Comparison of ENCODE assay signal across 21 cellular contexts in the genomic region with DNA sequence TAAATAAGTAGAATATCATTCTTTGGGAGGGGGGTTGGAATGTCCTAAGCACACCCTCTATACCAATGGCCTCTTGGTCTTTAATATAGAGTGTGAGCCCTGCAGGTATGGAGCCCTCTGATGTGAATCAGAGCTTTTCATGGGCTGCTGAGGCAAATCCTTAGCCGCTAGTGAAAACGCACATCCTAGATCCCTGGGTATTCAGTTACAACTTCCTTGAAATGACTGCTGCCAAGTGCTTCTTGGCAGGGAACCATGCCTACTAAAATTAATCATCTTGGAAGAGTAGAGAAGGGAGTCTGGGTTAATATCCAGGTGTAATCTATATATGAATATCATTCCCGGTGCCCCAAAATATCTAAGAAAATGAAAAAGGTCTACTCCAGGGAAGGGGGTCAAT.
DNase-seq lines count a peak whose midpoint lies in the region; ATAC-seq, FAIRE-seq and TF ChIP-seq lines count a peak whose summit lies in the region.
"Had no signal": no experiment of that assay in that cellular context is flagged by ENCODE, and none has a peak within 500 bp of the region (broad histone marks: within the 10 kb centered on the region; RNA-seq: fewer than 3 reads in every experiment).

No MANE protein-coding gene starts in this region.

- in situ Hi-C loops in G401 (cut with HindIII; ENCODE audit: low sequenced_read_pairs) = no loop called here

- H3K27ac Mint-ChIP-seq in nephron progenitor cell = peak overlapping the region; percentile 70
- no peak overlapping the region for H3K27ac Mint-ChIP-seq in activated CD4-positive, alpha-beta T cell treated with anti-CD3 and anti-CD28 coated beads, Interleukin-2, amount 10 ng/mL, durations not matched to agents 7 days and 5 days
- H3K27ac Mint-ChIP-seq: activated B cell treated with CpG ODN at 0.5 μM for 24 hours; activated CD4-positive, alpha-beta memory T cell treated with anti-CD3 and anti-CD28 coated beads, Interleukin-2, amount 10 ng/mL, durations not matched to agents 7 days and 5 days; CD4-positive, alpha-beta T cell; natural killer cell treated with Interleukin-12 subunit alpha and Interleukin-12 subunit beta and Interleukin-15 and Interleukin-18, amount 100 ng/mL, for 72 hours; stimulated activated effector memory CD8-positive, alpha-beta T cell treated with anti-CD3 and anti-CD28 coated beads, Interleukin-12 subunit alpha, Interleukin-12 subunit beta, amount 100 ng/mL, for 72 hours; T-helper 2 cell treated with Interferon-gamma antibody and Interleukin-4, amounts not matched to agents 5 μg/mL and 100 μg/mL, for 36 hours had no signal

- no peak overlapping the region for H3K4me3 Mint-ChIP-seq in nephron progenitor cell
- no peak overlapping the region for H3K4me3 Mint-ChIP-seq in activated CD4-positive, alpha-beta T cell treated with anti-CD3 and anti-CD28 coated beads, Interleukin-2, amount 10 ng/mL, durations not matched to agents 7 days and 5 days
- H3K4me3 Mint-ChIP-seq: activated B cell treated with CpG ODN at 0.5 μM for 24 hours; activated CD4-positive, alpha-beta memory T cell treated with anti-CD3 and anti-CD28 coated beads, Interleukin-2, amount 10 ng/mL, durations not matched to agents 7 days and 5 days; CD4-positive, alpha-beta T cell; natural killer cell treated with Interleukin-12 subunit alpha and Interleukin-12 subunit beta and Interleukin-15 and Interleukin-18, amount 100 ng/mL, for 72 hours; stimulated activated effector memory CD8-positive, alpha-beta T cell treated with anti-CD3 and anti-CD28 coated beads, Interleukin-12 subunit alpha, Interleukin-12 subunit beta, amount 100 ng/mL, for 72 hours; T-helper 2 cell treated with Interferon-gamma antibody and Interleukin-4, amounts not matched to agents 5 μg/mL and 100 μg/mL, for 36 hours had no signal

- DNase-seq in G401 (ENCODE audit: low spot score) (peak; percentile 47), NCI-H2029 treated with DMSO at 0.1 percent for 48 hours (lab: John Stamatoyannopoulos, UW) (peak; percentile 70), bronchial epithelial cell (ENCODE audit: low read depth) (peak; percentile 73), nephron progenitor cell (no peak)
- DNase-seq in activated T-cell treated with anti-CD3 and anti-CD28 coated beads, Interleukin-2, amount 50 U/mL, for 48 hours = no peak
- no peak for DNase-seq in activated CD4-positive, alpha-beta T cell treated with anti-CD3 and anti-CD28 coated beads, Interleukin-2, amount 10 ng/mL, durations not matched to agents 7 days and 5 days
- DNase-seq: activated B cell treated with CpG ODN at 0.5 μM for 24 hours; activated CD4-positive, alpha-beta memory T cell treated with anti-CD3 and anti-CD28 coated beads, Interleukin-2, amount 10 ng/mL, durations not matched to agents 7 days and 5 days; activated naive CD4-positive, alpha-beta T cell; CD4-positive, alpha-beta T cell; left cardiac atrium; NCI-H1048; NCI-H2081; NK-92 treated with Interleukin-12 subunit alpha and Interleukin-12 subunit beta, amount 100 ng/mL, for 24 hours had no signal

- no peak for ATAC-seq in HG03045 (IDR thresholded peaks at IDR 0.05; ENCODE audit: unreplicated experiment)
- ATAC-seq: K562; left cardiac atrium; natural killer cell treated with Interleukin-12 subunit alpha and Interleukin-12 subunit beta and Interleukin-15 and Interleukin-18, amount 100 ng/mL, for 72 hours; stimulated activated effector memory CD8-positive, alpha-beta T cell treated with anti-CD3 and anti-CD28 coated beads, Interleukin-12 subunit alpha, Interleukin-12 subunit beta, amount 100 ng/mL, for 72 hours had no signal

- H3K36me3 ChIP-seq in bronchial epithelial cell (ENCODE audit: control insufficient read depth, insufficient read depth, low read length) = no peaks in the 10 kb centered on the region
- H3K36me3 ChIP-seq: esophagus muscularis mucosa had no signal

- CTCF ChIA-PET in activated CD4-positive, alpha-beta T cell treated with anti-CD3 and anti-CD28 coated beads, Interleukin-2, amount 10 ng/mL, durations not matched to agents 7 days and 5 days (lab: Charles Lee) = interaction anchor here (0.7 kb wide), 1 partner anchor 47 kb away, joined by 3 read pairs; no protein-coding TSS in a partner anchor

- no peaks in the 10 kb centered on the region for H3K27me3 ChIP-seq in bronchial epithelial cell (ENCODE audit: control insufficient read depth, insufficient read depth, low read length)
- H3K27me3 ChIP-seq: esophagus muscularis mucosa had no signal

- no peaks in the 10 kb centered on the region for H3K9me3 Mint-ChIP-seq in nephron progenitor cell
- no peaks in the 10 kb centered on the region for H3K9me3 Mint-ChIP-seq in activated CD4-positive, alpha-beta T cell treated with anti-CD3 and anti-CD28 coated beads, Interleukin-2, amount 10 ng/mL, durations not matched to agents 7 days and 5 days
- H3K9me3 Mint-ChIP-seq: activated B cell treated with CpG ODN at 0.5 μM for 24 hours; activated CD4-positive, alpha-beta memory T cell treated with anti-CD3 and anti-CD28 coated beads, Interleukin-2, amount 10 ng/mL, durations not matched to agents 7 days and 5 days; CD4-positive, alpha-beta T cell; natural killer cell treated with Interleukin-12 subunit alpha and Interleukin-12 subunit beta and Interleukin-15 and Interleukin-18, amount 100 ng/mL, for 72 hours; stimulated activated effector memory CD8-positive, alpha-beta T cell treated with anti-CD3 and anti-CD28 coated beads, Interleukin-12 subunit alpha, Interleukin-12 subunit beta, amount 100 ng/mL, for 72 hours; T-helper 2 cell treated with Interferon-gamma antibody and Interleukin-4, amounts not matched to agents 5 μg/mL and 100 μg/mL, for 36 hours had no signal

- H3K4me3 ChIP-seq in bronchial epithelial cell (ENCODE audit: low read depth, low read length) = no peak overlapping the region
- H3K4me3 ChIP-seq: esophagus muscularis mucosa, K562 had no signal

- no peaks in the 10 kb centered on the region for H3K27me3 Mint-ChIP-seq in nephron progenitor cell (ENCODE audit: low read depth, poor library complexity)
- H3K27me3 Mint-ChIP-seq in activated CD4-positive, alpha-beta T cell treated with anti-CD3 and anti-CD28 coated beads, Interleukin-2, amount 10 ng/mL, durations not matched to agents 7 days and 5 days = no peaks in the 10 kb centered on the region
- H3K27me3 Mint-ChIP-seq: activated B cell treated with CpG ODN at 0.5 μM for 24 hours; activated CD4-positive, alpha-beta memory T cell treated with anti-CD3 and anti-CD28 coated beads, Interleukin-2, amount 10 ng/mL, durations not matched to agents 7 days and 5 days; CD4-positive, alpha-beta T cell; natural killer cell treated with Interleukin-12 subunit alpha and Interleukin-12 subunit beta and Interleukin-15 and Interleukin-18, amount 100 ng/mL, for 72 hours had no signal

- FAIRE-seq in bronchial epithelial cell (lab: Jason Lieb, UNC) = no peak
- FAIRE-seq: K562, RCC 7860 had no signal

- no peak for TF ChIP-seq CTCF in bronchial epithelial cell (IDR thresholded peaks at IDR 0.05; ENCODE audit: insufficient read depth, low read length, severe bottlenecking)
- no peak for TF ChIP-seq CTCF in nephron progenitor cell (IDR thresholded peaks at IDR 0.05)

- no peaks in the 10 kb centered on the region for H3K4me1 Mint-ChIP-seq in nephron progenitor cell
- peaks cover 24% of the 10 kb centered on the region for H3K4me1 Mint-ChIP-seq in activated CD4-positive, alpha-beta T cell treated with anti-CD3 and anti-CD28 coated beads, Interleukin-2, amount 10 ng/mL, durations not matched to agents 7 days and 5 days

- POLR2A ChIA-PET in activated CD4-positive, alpha-beta T cell treated with anti-CD3 and anti-CD28 coated beads, Interleukin-2, amount 10 ng/mL, durations not matched to agents 7 days and 5 days (lab: Charles Lee) = no interaction called here

- peaks cover 19% of the 10 kb centered on the region for H3K36me3 Mint-ChIP-seq in nephron progenitor cell (ENCODE audit: low read depth)
- peaks cover 35% of the 10 kb centered on the region for H3K36me3 Mint-ChIP-seq in activated CD4-positive, alpha-beta T cell treated with anti-CD3 and anti-CD28 coated beads, Interleukin-2, amount 10 ng/mL, durations not matched to agents 7 days and 5 days (ENCODE audit: low read depth)

Comparison
In these comparisons a context has a peak if more than half of its experiments do, and no peak if none do; other contexts are left out.
1. DNase-seq: peak in G401 (single experiment), NCI-H2029 treated with DMSO at 0.1 percent for 48 hours (single experiment) and bronchial epithelial cell (single experiment); none in nephron progenitor cell (single experiment), activated T-cell treated with anti-CD3 and anti-CD28 coated beads, Interleukin-2, amount 50 U/mL, for 48 hours (0 of 2) and activated CD4-positive, alpha-beta T cell treated with anti-CD3 and anti-CD28 coated beads, Interleukin-2, amount 10 ng/mL, durations not matched to agents 7 days and 5 days (single experiment).